In the genomic region with DNA sequence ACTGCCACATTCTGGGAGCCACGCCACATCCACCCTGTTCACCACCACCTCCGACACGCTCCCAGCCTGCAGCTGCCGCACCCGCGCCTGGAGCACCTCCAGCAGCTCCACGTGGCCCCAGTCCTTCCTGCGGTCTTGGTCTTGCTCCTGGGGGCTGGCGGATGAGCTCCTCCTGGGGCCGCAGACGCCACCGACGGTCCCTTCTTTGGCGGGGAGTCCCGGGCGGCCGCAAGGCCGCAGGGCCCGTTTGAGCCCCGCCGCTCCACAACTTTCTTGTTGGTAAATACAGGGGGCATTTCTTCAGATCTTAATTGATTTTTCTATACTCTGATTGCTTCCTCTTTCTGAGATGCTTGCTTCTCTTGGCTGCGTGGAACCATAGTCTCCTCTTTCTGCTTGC, we compare ENCODE assay signal across 31 cellular contexts.
"Had no signal": no experiment of that assay in that cellular context is flagged by ENCODE, and none has a peak within 500 bp of the region (broad histone marks: within the 10 kb centered on the region; RNA-seq: fewer than 3 reads in every experiment).

No MANE protein-coding gene starts in this region.

- H3K27ac Mint-ChIP-seq: activated CD8-positive, alpha-beta T cell treated with anti-CD3 and anti-CD28 coated beads for 36 hours; activated naive CD8-positive, alpha-beta T cell treated with anti-CD3 and anti-CD28 coated beads, Interleukin-2, amount 50 U/mL, for 24 hours; activated T-cell treated with anti-CD3 and anti-CD28 coated beads, Interleukin-2, amount 50 U/mL, for 72 hours; activated T-helper 2 cell treated with anti-CD3 and anti-CD28 coated beads, Interferon-gamma antibody, Interleukin-2, Interleukin-4, amounts not matched to agents 10 μg/mL and 5 μg/mL and 100 μg/mL, durations not matched to agents 14 hours and 24 hours and 36 hours; T-helper 1 cell treated with Interleukin-12 subunit alpha and Interleukin-12 subunit beta and Interleukin-4 antibody, amounts not matched to agents 30 μg/mL and 1 μg/mL, for 36 hours had no signal

- ATAC-seq: activated CD4-positive, CD25-positive, alpha-beta regulatory T cell treated with anti-CD3 and anti-CD28 coated beads, Interleukin-2, amount 50 U/mL, for 24 hours; activated CD8-positive, alpha-beta T cell treated with anti-CD3 and anti-CD28 coated beads for 36 hours; activated naive CD8-positive, alpha-beta T cell treated with anti-CD3 and anti-CD28 coated beads, Interleukin-2, amount 50 U/mL, for 24 hours; activated T-cell treated with anti-CD3 and anti-CD28 coated beads, Interleukin-2, amount 50 U/mL, for 72 hours had no signal

- H3K27me3 ChIP-seq: ascending aorta, body of pancreas, Peyer's patch, SJCRH30 had no signal

- H3K9me3 Mint-ChIP-seq: activated CD8-positive, alpha-beta T cell treated with anti-CD3 and anti-CD28 coated beads for 36 hours; activated naive CD8-positive, alpha-beta T cell treated with anti-CD3 and anti-CD28 coated beads, Interleukin-2, amount 50 U/mL, for 24 hours; activated T-cell treated with anti-CD3 and anti-CD28 coated beads, Interleukin-2, amount 50 U/mL, for 72 hours; activated T-helper 2 cell treated with anti-CD3 and anti-CD28 coated beads, Interferon-gamma antibody, Interleukin-2, Interleukin-4, amounts not matched to agents 10 μg/mL and 5 μg/mL and 100 μg/mL, durations not matched to agents 14 hours and 24 hours and 36 hours; T-helper 1 cell treated with Interleukin-12 subunit alpha and Interleukin-12 subunit beta and Interleukin-4 antibody, amounts not matched to agents 30 μg/mL and 1 μg/mL, for 36 hours had no signal

- H3K4me1 ChIP-seq: ascending aorta, SJCRH30 had no signal

- H3K9me3 ChIP-seq: ascending aorta, body of pancreas, MG63, Peyer's patch, SJCRH30, SK-N-SH had no signal

- DNase-seq: activated CD4-positive, alpha-beta T cell treated with anti-CD3 and anti-CD28 coated beads for 4 hours; activated CD8-positive, alpha-beta memory T cell treated with anti-CD3 and anti-CD28 coated beads, Interleukin-2, amount 50 U/mL, for 4 hours; activated CD8-positive, alpha-beta T cell treated with anti-CD3 and anti-CD28 coated beads for 36 hours; activated gamma-delta T cell treated with Interleukin-2 at 50 U/mL for 16 hours; activated naive CD4-positive, alpha-beta T cell treated with anti-CD3 and anti-CD28 coated beads, Interleukin-2, amount 50 U/mL, for 16 hours; activated naive CD8-positive, alpha-beta T cell treated with anti-CD3 and anti-CD28 coated beads, Interleukin-2, amount 50 U/mL, for 24 hours; activated T-cell treated with anti-CD3 and anti-CD28 coated beads, Interleukin-2, amount 50 U/mL, for 72 hours; amniotic stem cell; central memory CD4-positive, alpha-beta T cell; MG63; MV-4-11; NCI-H1092 treated with DMSO at 0.1 percent for 48 hours; NCI-H1417 treated with DMSO at 0.1 percent for 48 hours; NCI-H1694; NCI-H2107; NCI-H345; NCI-H526 treated with DMSO at 0.1 percent for 48 hours; Right ventricle myocardium superior; SK-N-SH; SW 1271; T-helper 9 cell; WERI-Rb-1 had no signal

- H3K4me1 Mint-ChIP-seq: activated naive CD8-positive, alpha-beta T cell treated with anti-CD3 and anti-CD28 coated beads, Interleukin-2, amount 50 U/mL, for 24 hours had no signal

- FAIRE-seq: bronchial epithelial cell had no signal

- H3K4me3 ChIP-seq: ascending aorta, body of pancreas, MG63, Peyer's patch, SJCRH30 had no signal

- H3K27ac ChIP-seq: ascending aorta, RWPE1, SJCRH30, WERI-Rb-1 had no signal

- H3K4me3 Mint-ChIP-seq: activated CD8-positive, alpha-beta T cell treated with anti-CD3 and anti-CD28 coated beads for 36 hours; activated naive CD8-positive, alpha-beta T cell treated with anti-CD3 and anti-CD28 coated beads, Interleukin-2, amount 50 U/mL, for 24 hours; T-helper 1 cell treated with Interleukin-12 subunit alpha and Interleukin-12 subunit beta and Interleukin-4 antibody, amounts not matched to agents 30 μg/mL and 1 μg/mL, for 36 hours had no signal

- H3K36me3 ChIP-seq: ascending aorta, MG63, Peyer's patch, SJCRH30, WERI-Rb-1 had no signal
